In the genomic region with DNA sequence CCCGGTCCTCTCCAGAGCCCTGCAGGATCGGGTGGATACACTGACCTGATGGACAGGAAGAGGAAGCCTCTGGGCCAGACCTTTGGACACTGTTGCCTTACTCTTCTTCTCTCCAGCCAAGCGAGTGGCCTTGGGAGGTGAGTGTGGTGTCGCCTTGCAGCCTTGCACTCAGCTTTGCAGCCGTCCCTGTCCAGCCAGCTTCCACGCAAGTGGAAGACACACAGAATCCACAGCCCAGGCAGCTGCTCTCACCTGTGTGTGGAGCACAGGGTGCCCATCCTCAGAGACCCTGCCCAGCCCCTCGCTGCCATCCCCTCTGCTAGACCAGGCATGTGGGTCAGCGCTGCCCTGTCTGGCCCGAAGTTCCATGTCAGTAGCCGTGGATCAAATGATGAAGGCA, we compare ENCODE assay signal across 15 cellular contexts.
A peak's percentile ranks its signal among the peaks of the same experiment; 100 is the strongest.
DNase-seq lines count a peak whose midpoint lies in the region; ATAC-seq and TF ChIP-seq lines count a peak whose summit lies in the region.
"Had no signal": no experiment of that assay in that cellular context is flagged by ENCODE, and none has a peak within 500 bp of the region (broad histone marks: within the 10 kb centered on the region; RNA-seq: fewer than 3 reads in every experiment).

No MANE protein-coding gene starts in this region.

- H3K4ac ChIP-seq in neuronal stem cell (ENCODE audit: low read length): no peak overlapping the region

- H2BK15ac ChIP-seq in neuronal stem cell (ENCODE audit: low read length): no peak overlapping the region

- H3K9me3 ChIP-seq in neuronal stem cell (replicated peaks in 1 of 2; ENCODE audit: control insufficient read depth in 2 of 2, insufficient read depth in 1 of 2, low read depth in 1 of 2, low read length in 2 of 2): peaks cover 0 to 14% of the 10 kb centered on the region in 2 donors

- intact Hi-C loops in activated CD4-positive, alpha-beta memory T cell treated with anti-CD3 and anti-CD28 coated beads for 36 hours (cut with micrococcal nuclease): no loop called here

- H3K79me1 ChIP-seq in neuronal stem cell (ENCODE audit: low read depth, low read length): no peaks in the 10 kb centered on the region

- H3K23ac ChIP-seq in neuronal stem cell (ENCODE audit: low read depth, low read length, poor library complexity): no peak overlapping the region

- H4K8ac ChIP-seq in neuronal stem cell (ENCODE audit: low read depth, low read length): no peak overlapping the region

- H3K27me3 ChIP-seq in neuronal stem cell (ENCODE audit: control insufficient read depth in 3 of 3, insufficient read depth in 3 of 3, low read depth in 1 of 3, low read length in 3 of 3): no peaks in the 10 kb centered on the region

- no CpG with 5 or more reads among the region's 10 CpGs for WGBS in neuronal stem cell (ENCODE audit: extremely low coverage in 2 of 2, insufficient read length in 2 of 2, insufficient replicate concordance in 1 of 2), 2 donors

- no peak overlapping the region for H3K4me3 Mint-ChIP-seq in WTC11
- H3K4me3 Mint-ChIP-seq in stimulated activated naive B cell treated with anti-CD40 and anti-IgM and Interleukin-4, amounts not matched to agents 10 μg/mL and 1 μg/mL and 100 μg/mL, for 72 hours: no peak overlapping the region
- no peak overlapping the region for H3K4me3 Mint-ChIP-seq in activated CD4-positive, alpha-beta memory T cell treated with anti-CD3 and anti-CD28 coated beads for 36 hours
- H3K4me3 Mint-ChIP-seq: B cell; CD4-positive, alpha-beta memory T cell; GM23338 had no signal

- no peak overlapping the region for H3K4me3 ChIP-seq in neuronal stem cell (ENCODE audit: low read length in 2 of 2)
- H3K4me3 ChIP-seq: GM12878, GM23338 had no signal

- no peak overlapping the region for H2BK5ac ChIP-seq in neuronal stem cell (ENCODE audit: low read length)

- H3K27ac Mint-ChIP-seq in WTC11: no peak overlapping the region
- peak overlapping the region; percentile 44 for H3K27ac Mint-ChIP-seq in stimulated activated naive B cell treated with anti-CD40 and anti-IgM and Interleukin-4, amounts not matched to agents 10 μg/mL and 1 μg/mL and 100 μg/mL, for 72 hours
- no peak overlapping the region for H3K27ac Mint-ChIP-seq in activated CD4-positive, alpha-beta memory T cell treated with anti-CD3 and anti-CD28 coated beads for 36 hours
- H3K27ac Mint-ChIP-seq: B cell, GM23338 had no signal

- no peaks in the 10 kb centered on the region for H3K27me3 Mint-ChIP-seq in WTC11 (ENCODE audit: low read depth)
- no peaks in the 10 kb centered on the region for H3K27me3 Mint-ChIP-seq in stimulated activated naive B cell treated with anti-CD40 and anti-IgM and Interleukin-4, amounts not matched to agents 10 μg/mL and 1 μg/mL and 100 μg/mL, for 72 hours
- H3K27me3 Mint-ChIP-seq in activated CD4-positive, alpha-beta memory T cell treated with anti-CD3 and anti-CD28 coated beads for 36 hours: no peaks in the 10 kb centered on the region
- H3K27me3 Mint-ChIP-seq: B cell; CD4-positive, alpha-beta memory T cell had no signal

- H2AK5ac ChIP-seq in neuronal stem cell (ENCODE audit: low read depth, low read length): peak overlapping the region; percentile 31

- peak; percentile 4 for DNase-seq in WTC11 (ENCODE audit: low spot score)
- peak; percentile 64 for DNase-seq in left lobe of liver (ENCODE audit: low spot score)
- no peak for DNase-seq in neuronal stem cell (ENCODE audit: low spot score)
- DNase-seq in stimulated activated naive B cell treated with anti-CD40 and anti-IgM and Interleukin-4, amounts not matched to agents 10 μg/mL and 1 μg/mL and 100 μg/mL, for 72 hours: no peak
- DNase-seq in germinal center (ENCODE audit: low spot score): no peak
- no peak for DNase-seq in activated CD4-positive, alpha-beta memory T cell treated with anti-CD3 and anti-CD28 coated beads for 36 hours
- DNase-seq: C1 segment of cervical spinal cord; CD4-positive, alpha-beta memory T cell; DMS79; H7 had no signal

- H3K14ac ChIP-seq in neuronal stem cell (ENCODE audit: low read length): no peak overlapping the region

- H3K9me3 Mint-ChIP-seq in WTC11: peaks cover 35% of the 10 kb centered on the region
- H3K9me3 Mint-ChIP-seq in stimulated activated naive B cell treated with anti-CD40 and anti-IgM and Interleukin-4, amounts not matched to agents 10 μg/mL and 1 μg/mL and 100 μg/mL, for 72 hours: peaks cover 7 to 13% of the 10 kb centered on the region in 2 donors
- H3K9me3 Mint-ChIP-seq in activated CD4-positive, alpha-beta memory T cell treated with anti-CD3 and anti-CD28 coated beads for 36 hours: peaks cover 48% of the 10 kb centered on the region

- H2AFZ ChIP-seq in neuronal stem cell (ENCODE audit: low read length): no peak overlapping the region
- H2AFZ ChIP-seq: GM23338 had no signal

- no peaks in the 10 kb centered on the region for H3K4me1 ChIP-seq in neuronal stem cell (ENCODE audit: control insufficient read depth in 2 of 2, insufficient read depth in 1 of 2, low read depth in 1 of 2, low read length in 2 of 2)

- H2BK120ac ChIP-seq in neuronal stem cell (ENCODE audit: low read depth, low read length): no peak overlapping the region

- no peak overlapping the region for H3K27ac ChIP-seq in neuronal stem cell (replicated peaks; ENCODE audit: low read length)

- no peak for TF ChIP-seq CTCF in WTC11 (IDR thresholded peaks at IDR 0.05)

- no peak overlapping the region for H4K91ac ChIP-seq in neuronal stem cell (ENCODE audit: low read depth, low read length, poor library complexity)

- no peak overlapping the region for H3K4me2 ChIP-seq in neuronal stem cell (ENCODE audit: insufficient read depth, low read length, poor library complexity, severe bottlenecking)
- H3K4me2 ChIP-seq: GM23338 had no signal

- no peak overlapping the region for H3K9ac ChIP-seq in neuronal stem cell (ENCODE audit: low read depth, low read length, poor library complexity)

- ATAC-seq in WTC11: no peak
- ATAC-seq in left lobe of liver: peak; percentile 85
- ATAC-seq in stimulated activated naive B cell treated with anti-CD40 and anti-IgM and Interleukin-4, amounts not matched to agents 10 μg/mL and 1 μg/mL and 100 μg/mL, for 72 hours (replicated peaks): no peak
- no peak for ATAC-seq in HG02973 (IDR thresholded peaks at IDR 0.05; ENCODE audit: unreplicated experiment)
- no peak for ATAC-seq in GM21529 (IDR thresholded peaks at IDR 0.05; ENCODE audit: unreplicated experiment)
- ATAC-seq: GM12878, GM23338 had no signal

- peak overlapping the region; percentile 27 for H3K18ac ChIP-seq in neuronal stem cell (ENCODE audit: low read length)

- peaks cover 34% of the 10 kb centered on the region for H3K36me3 Mint-ChIP-seq in WTC11
- peaks cover 38 to 56% of the 10 kb centered on the region in 2 donors for H3K36me3 Mint-ChIP-seq in stimulated activated naive B cell treated with anti-CD40 and anti-IgM and Interleukin-4, amounts not matched to agents 10 μg/mL and 1 μg/mL and 100 μg/mL, for 72 hours
- peaks cover 53% of the 10 kb centered on the region for H3K36me3 Mint-ChIP-seq in activated CD4-positive, alpha-beta memory T cell treated with anti-CD3 and anti-CD28 coated beads for 36 hours

- CTCF ChIA-PET in WTC11 (lab: Charles Lee): no interaction called here
- CTCF ChIA-PET in activated CD4-positive, alpha-beta memory T cell treated with anti-CD3 and anti-CD28 coated beads for 36 hours (lab: Charles Lee): no interaction called here

- H3K36me3 ChIP-seq in neuronal stem cell (replicated peaks in 1 of 2; ENCODE audit: control insufficient read depth in 2 of 2, insufficient read depth in 2 of 2, low read length in 2 of 2): peaks cover 0 to 1% of the 10 kb centered on the region in 2 donors

- peaks cover 1% of the 10 kb centered on the region for H3K4me1 Mint-ChIP-seq in WTC11
- H3K4me1 Mint-ChIP-seq in stimulated activated naive B cell treated with anti-CD40 and anti-IgM and Interleukin-4, amounts not matched to agents 10 μg/mL and 1 μg/mL and 100 μg/mL, for 72 hours: no peaks in the 10 kb centered on the region
- H3K4me1 Mint-ChIP-seq in activated CD4-positive, alpha-beta memory T cell treated with anti-CD3 and anti-CD28 coated beads for 36 hours (ENCODE audit: low read depth): no peaks in the 10 kb centered on the region
- H3K4me1 Mint-ChIP-seq: B cell; CD4-positive, alpha-beta memory T cell; GM23338 had no signal

- POLR2A ChIA-PET in WTC11 (lab: Charles Lee): no interaction called here
- POLR2A ChIA-PET in activated CD4-positive, alpha-beta memory T cell treated with anti-CD3 and anti-CD28 coated beads for 36 hours (lab: Charles Lee): no interaction called here

- no peak overlapping the region for H2BK12ac ChIP-seq in neuronal stem cell (ENCODE audit: low read length)

TF ChIP-seq in WTC11, 78 proteins besides CTCF, POLR2A, EP300 and RAD21 (continues in another document):
- TF ChIP-seq HMGA2 (CRISPR knock-in tag; IDR thresholded peaks at IDR 0.05): no peak
- TF ChIP-seq, protein P1, sequence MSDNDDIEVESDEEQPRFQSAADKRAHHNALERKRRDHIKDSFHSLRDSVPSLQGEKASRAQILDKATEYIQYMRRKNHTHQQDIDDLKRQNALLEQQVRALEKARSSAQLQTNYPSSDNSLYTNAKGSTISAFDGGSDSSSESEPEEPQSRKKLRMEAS (CRISPR knock-in tag; IDR thresholded peaks at IDR 0.05): no peak
- no peak for TF ChIP-seq FOXP1 (CRISPR knock-in tag; IDR thresholded peaks at IDR 0.05; ENCODE audit: borderline replicate concordance)
- TF ChIP-seq, protein P2, sequence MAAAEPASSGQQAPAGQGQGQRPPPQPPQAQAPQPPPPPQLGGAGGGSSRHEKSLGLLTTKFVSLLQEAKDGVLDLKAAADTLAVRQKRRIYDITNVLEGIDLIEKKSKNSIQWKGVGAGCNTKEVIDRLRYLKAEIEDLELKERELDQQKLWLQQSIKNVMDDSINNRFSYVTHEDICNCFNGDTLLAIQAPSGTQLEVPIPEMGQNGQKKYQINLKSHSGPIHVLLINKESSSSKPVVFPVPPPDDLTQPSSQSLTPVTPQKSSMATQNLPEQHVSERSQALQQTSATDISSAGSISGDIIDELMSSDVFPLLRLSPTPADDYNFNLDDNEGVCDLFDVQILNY (CRISPR knock-in tag; IDR thresholded peaks at IDR 0.05): no peak
- no peak for TF ChIP-seq KAT7 (CRISPR knock-in tag; IDR thresholded peaks at IDR 0.05; ENCODE audit: borderline replicate concordance)
- no peak for TF ChIP-seq JUN (CRISPR knock-in tag; IDR thresholded peaks at IDR 0.05)
- no peak for TF ChIP-seq PRRX2 (CRISPR knock-in tag; IDR thresholded peaks at IDR 0.05)
- TF ChIP-seq ZBTB21 (CRISPR knock-in tag; IDR thresholded peaks at IDR 0.05; ENCODE audit: borderline replicate concordance): no peak
- no peak for TF ChIP-seq RELA (CRISPR knock-in tag; IDR thresholded peaks at IDR 0.05; ENCODE audit: borderline replicate concordance)
- TF ChIP-seq, protein P3, sequence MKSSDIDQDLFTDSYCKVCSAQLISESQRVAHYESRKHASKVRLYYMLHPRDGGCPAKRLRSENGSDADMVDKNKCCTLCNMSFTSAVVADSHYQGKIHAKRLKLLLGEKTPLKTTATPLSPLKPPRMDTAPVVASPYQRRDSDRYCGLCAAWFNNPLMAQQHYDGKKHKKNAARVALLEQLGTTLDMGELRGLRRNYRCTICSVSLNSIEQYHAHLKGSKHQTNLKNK (CRISPR knock-in tag; IDR thresholded peaks at IDR 0.05): no peak
- TF ChIP-seq ELF4 (CRISPR knock-in tag; IDR thresholded peaks at IDR 0.05; ENCODE audit: low read depth): no peak

Comparison
In these comparisons a context has a peak if more than half of its experiments do, and no peak if none do; other contexts are left out.
1. DNase-seq: peak in WTC11 (single experiment) and left lobe of liver (single experiment); none in neuronal stem cell (single experiment), stimulated activated naive B cell treated with anti-CD40 and anti-IgM and Interleukin-4, amounts not matched to agents 10 μg/mL and 1 μg/mL and 100 μg/mL, for 72 hours (single experiment), germinal center (single experiment) and activated CD4-positive, alpha-beta memory T cell treated with anti-CD3 and anti-CD28 coated beads for 36 hours (single experiment).